20 cellular contexts compared by ENCODE assay signal in the genomic region with DNA sequence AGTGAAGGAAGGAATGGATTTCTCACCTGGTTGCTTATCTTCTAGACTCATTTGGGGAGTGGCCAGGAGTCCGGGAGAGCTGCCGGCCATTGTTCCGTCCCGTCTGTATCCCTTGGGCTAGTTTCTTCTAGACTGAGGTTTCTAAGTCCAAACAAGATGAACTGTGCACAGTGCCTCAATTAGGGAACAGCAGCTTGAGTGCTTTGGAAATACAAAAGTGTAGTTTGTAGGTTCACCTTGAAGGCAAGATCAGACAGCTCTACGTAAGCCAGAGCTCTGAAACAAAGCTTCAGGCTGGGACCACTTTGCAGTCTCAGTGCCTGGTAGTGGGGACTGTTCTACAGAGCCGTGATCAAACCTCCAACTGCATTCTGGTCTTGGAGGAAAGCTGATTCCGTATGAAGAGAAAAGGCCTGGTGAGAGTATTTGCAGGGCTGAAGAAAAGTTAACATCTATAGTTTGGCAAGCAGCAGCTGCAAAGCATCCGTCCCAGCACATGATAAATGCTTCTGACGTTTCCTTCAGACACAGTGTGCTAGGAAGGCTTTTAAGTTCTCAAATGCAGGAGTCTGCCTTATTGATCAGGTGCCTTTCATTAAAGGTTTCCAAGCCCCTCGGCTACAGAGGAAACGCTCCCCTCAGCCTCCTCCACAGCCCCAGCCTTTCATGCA.
"Had no signal": no experiment of that assay in that cellular context is flagged by ENCODE, and none has a peak within 500 bp of the region (broad histone marks: within the 10 kb centered on the region; RNA-seq: fewer than 3 reads in every experiment).

No MANE protein-coding gene starts in this region.

- ATAC-seq: activated CD8-positive, alpha-beta T cell treated with anti-CD3 and anti-CD28 coated beads, Interleukin-2, amount 10 ng/mL, durations not matched to agents 7 days and 5 days; body of pancreas; left colon; lower lobe of right lung; natural killer cell treated with Interleukin-12 subunit alpha and Interleukin-12 subunit beta and Interleukin-15 and Interleukin-18, amount 100 ng/mL, for 72 hours had no signal

- DNase-seq: activated CD4-positive, alpha-beta T cell treated with anti-CD3 and anti-CD28 coated beads, Interleukin-2, amount 10 ng/mL, durations not matched to agents 7 days and 5 days; activated CD8-positive, alpha-beta T cell treated with anti-CD3 and anti-CD28 coated beads, Interleukin-2, amount 10 ng/mL, durations not matched to agents 7 days and 5 days; activated naive CD4-positive, alpha-beta T cell treated with Interleukin-2 at 50 U/mL for 16 hours; activated naive CD8-positive, alpha-beta T cell treated with anti-CD3 and anti-CD28 coated beads, Interleukin-2, amount 10 ng/mL, durations not matched to agents 7 days and 5 days; activated T-cell treated with anti-CD3 and anti-CD28 coated beads, Interleukin-2, amount 50 U/mL, for 24 hours; body of pancreas; central memory CD4-positive, alpha-beta T cell; colonic mucosa; erythroblast; left colon; lower lobe of right lung; occipital lobe; T-helper 1 cell; T1000 had no signal

- H3K4me3 ChIP-seq: body of pancreas, colonic mucosa, lower lobe of right lung, right atrium auricular region, suprapubic skin, upper lobe of left lung had no signal

- FAIRE-seq: endometrium, islet of Langerhans had no signal

- H3K4me1 ChIP-seq: body of pancreas, colonic mucosa, lower lobe of right lung, right atrium auricular region, suprapubic skin, upper lobe of left lung had no signal

- H3K36me3 ChIP-seq: colonic mucosa, lower lobe of right lung, right atrium auricular region, suprapubic skin, upper lobe of left lung had no signal

- H3K27me3 ChIP-seq: body of pancreas, colonic mucosa, right atrium auricular region, suprapubic skin, upper lobe of left lung had no signal

- H3K27ac ChIP-seq: body of pancreas, colonic mucosa, lower lobe of right lung, right atrium auricular region, suprapubic skin, upper lobe of left lung had no signal

- H3K9me3 ChIP-seq: body of pancreas, colonic mucosa, lower lobe of right lung, right atrium auricular region, suprapubic skin, upper lobe of left lung had no signal
